ENCODE assay signal across 8 cellular contexts in genomic region chr12:67269632-67270578, GRCh38. TPM values are rescaled to one million over a fixed set of nuclear protein-coding genes. Genes with fewer than 3 reads are reported as not detected.
DNase-seq lines count a peak whose midpoint lies in the region; ATAC-seq, FAIRE-seq and TF ChIP-seq lines count a peak whose summit lies in the region.

No MANE protein-coding gene starts in this region.

- H3K27ac ChIP-seq in Karpas-422 (ENCODE audit: low read length) = peak overlapping the region; percentile 83
- H3K27ac ChIP-seq in astrocyte (ENCODE audit: low read depth, low read length) = peak overlapping the region; percentile 96
- H3K27ac ChIP-seq in small intestine (ENCODE audit: low read depth in 1 of 2, low read length in 1 of 2) = peak overlapping the region; percentile 98 to 99

- FAIRE-seq in astrocyte (lab: Jason Lieb, UNC) = no peak
- no peak for FAIRE-seq in small intestine (lab: Jason Lieb, UNC)

- peak overlapping the region; percentile 93 for H3K27ac Mint-ChIP-seq in astrocyte (ENCODE audit: unreplicated experiment)

- DNase-seq in Karpas-422 (peak; percentile 77), T-helper 1 cell (peak; percentile 15 to 47 (median 43)), astrocyte (ENCODE audit: low read depth) (peak; percentile 23), small intestine (peak; percentile 43), GM19238 (ENCODE audit: insufficient read length, low spot score) (no peak)

- H3K9me2 ChIP-seq in Karpas-422 (replicated peaks; ENCODE audit: insufficient read depth, low read length) = no peaks in the 10 kb centered on the region

- H2AFZ ChIP-seq in Karpas-422 (ENCODE audit: low read length) = peak overlapping the region; percentile 70; the same call in 1 of the 2 replicates
- peak overlapping the region; percentile 82 for H2AFZ ChIP-seq in astrocyte (ENCODE audit: low read depth, low read length)

- no peak for TF ChIP-seq CTCF in astrocyte (IDR thresholded peaks at IDR 0.05; ENCODE audit: insufficient read depth, low read depth, low read length)

- H3K9me3 Mint-ChIP-seq in astrocyte (ENCODE audit: unreplicated experiment) = no peaks in the 10 kb centered on the region

- peak overlapping the region; percentile 95 for H3K4me2 ChIP-seq in Karpas-422 (ENCODE audit: low read depth, low read length, poor library complexity, severe bottlenecking)
- H3K4me2 ChIP-seq in astrocyte (ENCODE audit: low read length) = peak overlapping the region; percentile 88

- H3K4me1 Mint-ChIP-seq in astrocyte (ENCODE audit: low read depth, unreplicated experiment) = peaks cover 19% of the 10 kb centered on the region

- 0 to 1% (median 1%) methylated on average over 57 to 61 of the region's 61 CpGs for WGBS in small intestine, 3 donors

- no peaks in the 10 kb centered on the region for H3K36me3 ChIP-seq in ES-I3 (ENCODE audit: insufficient read depth, low read length)
- peaks cover 20% of the 10 kb centered on the region; the same call in 1 of the 2 replicates for H3K36me3 ChIP-seq in Karpas-422 (ENCODE audit: insufficient read depth, low read length)
- no peaks in the 10 kb centered on the region for H3K36me3 ChIP-seq in astrocyte (ENCODE audit: insufficient read depth, low read length)
- H3K36me3 ChIP-seq in iPS-15b (ENCODE audit: control insufficient read depth, insufficient read depth, low read length) = no peaks in the 10 kb centered on the region
- no peaks in the 10 kb centered on the region for H3K36me3 ChIP-seq in small intestine (ENCODE audit: control insufficient read depth in 2 of 2, insufficient read depth in 2 of 2, low read length in 2 of 2)

- H3K27me3 Mint-ChIP-seq in astrocyte (ENCODE audit: low read depth, unreplicated experiment) = no peaks in the 10 kb centered on the region

- H3K4me1 ChIP-seq in ES-I3 (ENCODE audit: insufficient read depth, low read length) = peaks cover 3% of the 10 kb centered on the region; the same call in 1 of the 2 replicates
- peaks cover 45% of the 10 kb centered on the region for H3K4me1 ChIP-seq in Karpas-422 (ENCODE audit: low read length)
- peaks cover 9% of the 10 kb centered on the region for H3K4me1 ChIP-seq in astrocyte (ENCODE audit: insufficient read depth, low read length)
- peaks cover 5% of the 10 kb centered on the region for H3K4me1 ChIP-seq in iPS-15b (ENCODE audit: control insufficient read depth, insufficient read depth, low read length)
- H3K4me1 ChIP-seq in small intestine (ENCODE audit: control insufficient read depth in 2 of 2, insufficient read depth in 1 of 2, low read depth in 1 of 2, low read length in 1 of 2) = peaks cover 3 to 4% of the 10 kb centered on the region in 2 donors

- H3K27me3 ChIP-seq in Karpas-422 (ENCODE audit: low read length) (no peaks in the 10 kb centered on the region), astrocyte (ENCODE audit: insufficient read depth, low read length) (no peaks in the 10 kb centered on the region), iPS-15b (ENCODE audit: control insufficient read depth, insufficient read depth, low read length) (no peaks in the 10 kb centered on the region), small intestine (ENCODE audit: control insufficient read depth in 2 of 2, insufficient read depth in 2 of 2, low read length in 2 of 2) (no peaks in the 10 kb centered on the region)

- no peaks in the 10 kb centered on the region for H3K9me3 ChIP-seq in ES-I3 (ENCODE audit: control insufficient read depth, insufficient read depth, low read length)
- H3K9me3 ChIP-seq in Karpas-422 (ENCODE audit: low read length) = no peaks in the 10 kb centered on the region
- peaks cover 3% of the 10 kb centered on the region for H3K9me3 ChIP-seq in astrocyte (ENCODE audit: insufficient read depth, low read depth, low read length)
- H3K9me3 ChIP-seq in iPS-15b (ENCODE audit: control insufficient read depth, insufficient read depth, low read length) = no peaks in the 10 kb centered on the region
- no peaks in the 10 kb centered on the region for H3K9me3 ChIP-seq in small intestine (ENCODE audit: control insufficient read depth, low read depth)

- H4K20me1 ChIP-seq in Karpas-422 (ENCODE audit: insufficient read depth, low read depth, low read length) (peaks cover 29% of the 10 kb centered on the region), astrocyte (ENCODE audit: insufficient read depth, low read length) (peaks cover 50% of the 10 kb centered on the region)

- H3K4me3 ChIP-seq in Karpas-422 (ENCODE audit: low read length) = peak overlapping the region; percentile 96
- H3K4me3 ChIP-seq in astrocyte (ENCODE audit: insufficient read depth, low read depth, low read length) = peak overlapping the region; percentile 78
- peak overlapping the region; percentile 92 for H3K4me3 ChIP-seq in iPS-15b (ENCODE audit: low read depth, low read length)
- peak overlapping the region; percentile 92 to 93 for H3K4me3 ChIP-seq in small intestine (ENCODE audit: low read depth in 1 of 2, low read length in 2 of 2)

- H3K9ac ChIP-seq in ES-I3 (ENCODE audit: low read depth, low read length) = peak overlapping the region; percentile 73
- peak overlapping the region; percentile 98 for H3K9ac ChIP-seq in Karpas-422 (ENCODE audit: low read length)
- peak overlapping the region; percentile 98 for H3K9ac ChIP-seq in astrocyte (ENCODE audit: low read length)
- H3K9ac ChIP-seq in iPS-15b (ENCODE audit: low read depth, low read length) = peak overlapping the region; percentile 62

- ATAC-seq in GM21737 (IDR thresholded peaks at IDR 0.05; ENCODE audit: unreplicated experiment) = peak; percentile 5

- peaks cover 57% of the 10 kb centered on the region for H3K79me2 ChIP-seq in Karpas-422 (ENCODE audit: low read length)
- H3K79me2 ChIP-seq in astrocyte (ENCODE audit: insufficient read depth, low read length) = peaks cover 57% of the 10 kb centered on the region

- H3K4me3 Mint-ChIP-seq in astrocyte (ENCODE audit: unreplicated experiment) = peak overlapping the region; percentile 98

- no peaks in the 10 kb centered on the region for H3K36me3 Mint-ChIP-seq in astrocyte (ENCODE audit: low read depth, unreplicated experiment)

RNA-seq across cellular contexts. Expression of gene CAND1, which starts 0.7 kb away (rescaled TPM):
- total RNA-seq in Karpas-422 (2014; rRNA removed; shearing (Covaris generic); ENCODE audit: low replicate concordance) = 79.7 and 117 TPM in 2 replicates
- total RNA-seq in astrocyte = 176 and 185 TPM in 2 replicates
- polyA plus RNA-seq in small intestine = 10 to 100 TPM; 16.3 to 30.2 (median 18.6) TPM
